ENCODE assay signal across 20 cellular contexts in the genomic region with DNA sequence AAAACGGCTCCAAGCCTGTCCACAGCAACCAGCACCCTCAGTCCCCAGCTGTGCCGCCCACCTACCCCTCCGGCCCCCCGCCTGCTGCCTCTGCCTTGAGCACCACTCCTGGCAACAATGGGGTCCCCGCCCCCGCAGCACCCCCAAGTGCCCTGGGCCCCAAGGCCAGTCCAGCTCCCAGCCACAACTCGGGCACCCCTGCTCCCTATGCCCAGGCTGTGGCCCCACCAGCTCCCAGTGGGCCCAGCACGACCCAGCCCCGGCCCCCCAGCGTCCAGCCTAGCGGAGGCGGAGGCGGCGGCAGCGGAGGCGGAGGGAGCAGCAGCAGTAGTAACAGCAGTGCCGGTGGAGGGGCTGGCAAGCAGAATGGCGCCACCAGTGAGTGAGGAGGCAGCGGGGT. TPM values are rescaled to one million over a fixed set of nuclear protein-coding genes. Genes with fewer than 3 reads are reported as not detected.
"Had no signal": no experiment of that assay in that cellular context is flagged by ENCODE, and none has a peak within 500 bp of the region (broad histone marks: within the 10 kb centered on the region; RNA-seq: fewer than 3 reads in every experiment).

No MANE protein-coding gene starts in this region.

- H3K36me3 ChIP-seq: neural progenitor cell had no signal

- H3K4me3 ChIP-seq: coronary artery, hepatocyte, neural progenitor cell, tibial artery had no signal

- FAIRE-seq: bronchial epithelial cell had no signal

- H3K27ac ChIP-seq: hepatocyte, neural progenitor cell, tibial artery had no signal

- H3K9me3 ChIP-seq: tibial artery had no signal

- H3K4me2 ChIP-seq: hepatocyte, neural progenitor cell had no signal

- DNase-seq: activated CD4-positive, alpha-beta T cell treated with anti-CD3 and anti-CD28 coated beads for 4 hours; activated CD4-positive, alpha-beta T cell treated with anti-CD3 and anti-CD28 coated beads, Interleukin-2, amount 50 U/mL, for 48 hours; activated CD4-positive, CD25-positive, alpha-beta regulatory T cell; activated naive CD4-positive, alpha-beta T cell treated with Interleukin-2 at 50 U/mL for 16 hours; activated naive CD8-positive, alpha-beta T cell treated with anti-CD3 and anti-CD28 coated beads, Interleukin-2, amount 10 ng/mL, durations not matched to agents 7 days and 5 days; activated T-cell treated with anti-CD3 and anti-CD28 coated beads, Interleukin-2, amount 50 U/mL, for 48 hours; amniotic stem cell; immature natural killer cell; kidney glomerular epithelial cell; mesendoderm; naive B cell; stimulated activated CD4-positive, alpha-beta T cell treated with anti-CD3 and anti-CD28 coated beads, Interleukin-4, amount 100 ng/mL, for 1 hour; stimulated activated naive CD4-positive, alpha-beta T cell treated with Interleukin-2 at 50 U/mL for 16 hours; tibial artery had no signal

- H3K4me1 ChIP-seq: neural progenitor cell, tibial artery had no signal

- H2AFZ ChIP-seq: hepatocyte, neural progenitor cell had no signal

- H3K9ac ChIP-seq: neural progenitor cell had no signal

- H3K79me2 ChIP-seq: hepatocyte had no signal

- H3K27me3 ChIP-seq: hepatocyte, neural progenitor cell, tibial artery had no signal

RNA-seq across cellular contexts. Expression of a gene that starts 24.8 kb away (rescaled TPM):
- total RNA-seq: activated CD8-positive, alpha-beta memory T cell treated with anti-CD3 and anti-CD28 coated beads for 36 hours; fibroblast of villous mesenchyme had no signal
